8 cellular contexts compared by ENCODE assay signal in the genomic region with DNA sequence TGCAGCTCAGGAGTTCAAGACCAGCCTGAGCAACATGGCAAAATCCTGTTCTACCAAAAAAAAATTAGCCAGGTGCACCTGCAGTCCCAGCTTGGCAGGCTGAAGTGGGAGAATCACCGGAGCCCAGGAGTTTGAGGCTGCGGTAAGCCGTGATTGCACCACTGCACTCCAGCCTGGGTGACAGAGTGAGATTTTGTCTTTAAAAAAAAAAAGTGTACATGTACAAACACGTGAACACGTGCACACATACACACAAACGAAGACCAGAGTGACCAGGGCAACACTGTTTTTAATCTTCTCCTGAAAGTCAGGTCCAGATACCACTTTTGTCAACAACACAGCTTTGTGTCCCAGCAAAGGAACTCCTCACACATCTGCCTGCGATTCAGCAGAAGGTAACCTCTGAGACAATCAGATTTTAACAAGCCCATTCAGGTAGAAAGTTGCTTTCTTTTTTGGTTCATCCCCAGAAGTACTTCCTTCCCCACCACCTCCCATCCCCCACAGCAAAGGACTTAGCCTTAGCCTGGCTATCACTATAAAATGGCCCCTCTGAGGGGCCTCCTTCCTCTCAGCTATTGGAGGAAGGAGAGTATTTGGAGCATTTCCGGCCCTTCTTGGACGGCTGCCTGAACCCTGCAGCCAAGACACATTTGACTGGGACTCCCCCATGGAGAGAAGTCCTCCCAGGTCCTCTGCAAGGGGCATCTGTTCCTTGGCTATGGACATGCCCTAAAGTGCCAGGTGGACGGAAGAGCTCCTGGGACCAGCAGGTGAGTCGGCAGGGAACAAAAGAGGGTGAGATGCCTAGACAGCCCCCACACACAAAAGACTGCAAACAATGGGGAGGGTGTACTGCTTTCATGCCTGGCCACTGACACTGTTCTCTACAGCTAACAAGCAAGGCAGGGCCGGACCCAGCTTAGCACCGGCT. TPM values are rescaled to one million over a fixed set of nuclear protein-coding genes. Genes with fewer than 3 reads are reported as not detected.
A peak's percentile ranks its signal among the peaks of the same experiment; 100 is the strongest.
DNase-seq lines count a peak whose midpoint lies in the region; ATAC-seq, FAIRE-seq and TF ChIP-seq lines count a peak whose summit lies in the region.

No MANE protein-coding gene starts in this region.

- peak overlapping the region; percentile 56 for H3K4me3 ChIP-seq in adipocyte (ENCODE audit: low read length)
- H3K4me3 ChIP-seq in heart right ventricle: peak overlapping the region in 8 of 10 donors; percentile 13 to 41 (median 32)
- peak overlapping the region; percentile 0 for H3K4me3 ChIP-seq in retinal pigment epithelial cell (ENCODE audit: low read length)

- DNase-seq in AML-193 (lab: John Stamatoyannopoulos, UW) (peak; percentile 49), GM18507 (ENCODE audit: extremely low spot score, insufficient read length, low read depth) (peak; percentile 37), NCI-H345 treated with DMSO at 0.1 percent for 48 hours (lab: John Stamatoyannopoulos, UW; ENCODE audit: unreplicated experiment) (peak; percentile 26), adipocyte (ENCODE audit: low read depth) (peak; percentile 92), heart right ventricle (peak; percentile 82 to 93), retinal pigment epithelial cell (ENCODE audit: low read depth) (no peak)
- DNase-seq in effector CD4-positive, alpha-beta T cell: no peak

- peak overlapping the region; percentile 64 for H3K9ac ChIP-seq in adipocyte (ENCODE audit: low read length)

- ATAC-seq in HG02943 (IDR thresholded peaks at IDR 0.05; ENCODE audit: low read depth, unreplicated experiment) (peak; percentile 49), heart right ventricle (peak; percentile 48 to 82 (median 74))

- H3K9me3 ChIP-seq in adipocyte (ENCODE audit: control insufficient read depth, low read length): no peaks in the 10 kb centered on the region
- no peaks in the 10 kb centered on the region for H3K9me3 ChIP-seq in heart right ventricle

- 8 to 10% methylated on average over 13 of the region's 13 CpGs for WGBS in heart right ventricle, 2 donors

- H3K36me3 ChIP-seq in adipocyte (ENCODE audit: control insufficient read depth, insufficient read depth, low read length, severe bottlenecking) (no peaks in the 10 kb centered on the region), heart right ventricle (peaks cover 0 to 10% (median 0%) of the 10 kb centered on the region in 9 donors)

- intact Hi-C loops in heart right ventricle (cut with DNase I): loop anchor here in 2 of 10 donors (2.0 kb wide), 2 partner anchors 58 to 60 kb away; no protein-coding TSS in a partner anchor

- peak; percentile 62 for FAIRE-seq in GM18507 (lab: Jason Lieb, UNC)

- peak overlapping the region in 9 of 10 donors; percentile 49 to 100 (median 78) for H3K27ac ChIP-seq in heart right ventricle

- H3K4me1 ChIP-seq in adipocyte (ENCODE audit: control insufficient read depth, insufficient read depth, low read length) (peaks cover 94% of the 10 kb centered on the region), heart right ventricle (peaks cover 86 to 100% (median 100%) of the 10 kb centered on the region in 9 donors)

- TF ChIP-seq CTCF in heart right ventricle (IDR thresholded peaks at IDR 0.05) (no peak), retinal pigment epithelial cell (conservative IDR thresholded peaks at IDR 0.05; ENCODE audit: low read depth, low read length) (no peak)

- H3K27me3 ChIP-seq in adipocyte (replicated peaks; ENCODE audit: control insufficient read depth, insufficient read depth, low read length) (no peaks in the 10 kb centered on the region), heart right ventricle (no peaks in the 10 kb centered on the region)

RNA-seq across cellular contexts. Expression of gene CTDSP2, which starts 9.8 kb away (rescaled TPM):
- 100 to 1,000 TPM in 2 of 10 donors, 10 to 100 TPM in 8; 76.4 to 138 (median 86.3) TPM for total RNA-seq in heart right ventricle
- 10 to 100 TPM; 31.2 to 31.7 TPM for polyA plus RNA-seq in heart right ventricle

RNA-seq across cellular contexts. Expression of gene AVIL, which starts 18.2 kb away (rescaled TPM):
- total RNA-seq in heart right ventricle: 1 to 10 TPM in 9 of 10 donors, under 1 TPM in 1; 1.00 to 2.9 (median 1.7) TPM
- polyA plus RNA-seq in heart right ventricle: 1 to 10 TPM; 1.3 to 8.4 TPM

RNA-seq across cellular contexts. Expression of gene TSFM, which starts 54.1 kb away (rescaled TPM):
- 10 to 100 TPM; 41.2 to 70.6 (median 52.6) TPM for total RNA-seq in heart right ventricle
- 10 to 100 TPM; 22.9 to 58.0 TPM for polyA plus RNA-seq in heart right ventricle

Comparison
In these comparisons a context has a peak if more than half of its experiments do, and no peak if none do; other contexts are left out.
1. DNase-seq: peak in AML-193 (2 of 2), GM18507 (single experiment), NCI-H345 treated with DMSO at 0.1 percent for 48 hours (single experiment), adipocyte (single experiment) and heart right ventricle (2 of 2); none in retinal pigment epithelial cell (single experiment) and effector CD4-positive, alpha-beta T cell (single experiment).
2. H3K4me3 ChIP-seq: peak in every context shown above with its lines; median percentile 56 in adipocyte; 32 in heart right ventricle; 0 in retinal pigment epithelial cell.